ENCODE assay signal across 7 cellular contexts in genomic region chr2:37344453-37345361, GRCh38. TPM values are rescaled to one million over a fixed set of nuclear protein-coding genes. Genes with fewer than 3 reads are reported as not detected.
DNase-seq lines count a peak whose midpoint lies in the region; ATAC-seq and TF ChIP-seq lines count a peak whose summit lies in the region.

Gene QPCT (plus strand): TSS chr2:37344630. CDS start chr2:37344732, 102 bp downstream.

- peak within 1 kb of the TSS; percentile 67 for H3K4me3 Mint-ChIP-seq in activated CD8-positive, alpha-beta T cell treated with anti-CD3 and anti-CD28 coated beads for 36 hours
- no peak within 1 kb of the TSS for H3K4me3 Mint-ChIP-seq in mesothelial cell of epicardium

- H3K27me3 Mint-ChIP-seq in activated CD8-positive, alpha-beta T cell treated with anti-CD3 and anti-CD28 coated beads for 36 hours: peaks cover 33% of the 10 kb centered on the region
- H3K27me3 Mint-ChIP-seq in mesothelial cell of epicardium (ENCODE audit: low read depth): no peaks in the 10 kb centered on the region

- DNase-seq in MG63 (peak; percentile 53), mesothelial cell of epicardium (ENCODE audit: low spot score in 2 of 2, unreplicated experiment in 2 of 2) (no peak), Ammon's horn (ENCODE audit: low spot score) (no peak)
- DNase-seq in activated CD8-positive, alpha-beta T cell treated with anti-CD3 and anti-CD28 coated beads for 36 hours: peak; percentile 79
- DNase-seq in stimulated activated naive CD4-positive, alpha-beta T cell (lab: John Stamatoyannopoulos, UW): peak; percentile 6 to 65 (median 26)

- CTCF ChIA-PET in activated CD8-positive, alpha-beta T cell treated with anti-CD3 and anti-CD28 coated beads for 36 hours (lab: Charles Lee): interaction anchor here (1.4 kb wide), 1 partner anchor 42 kb away, joined by 3 read pairs; no protein-coding TSS in a partner anchor

- no peaks in the 10 kb centered on the region for H3K9me3 Mint-ChIP-seq in activated CD8-positive, alpha-beta T cell treated with anti-CD3 and anti-CD28 coated beads for 36 hours
- no peaks in the 10 kb centered on the region for H3K9me3 Mint-ChIP-seq in mesothelial cell of epicardium

- H3K36me3 Mint-ChIP-seq in activated CD8-positive, alpha-beta T cell treated with anti-CD3 and anti-CD28 coated beads for 36 hours (ENCODE audit: low read depth): no peaks in the 10 kb centered on the region
- no peaks in the 10 kb centered on the region for H3K36me3 Mint-ChIP-seq in mesothelial cell of epicardium

- H3K4me3 ChIP-seq in MG63: peak within 1 kb of the TSS; percentile 46
- peak within 1 kb of the TSS; percentile 50 for H3K4me3 ChIP-seq in endocrine pancreas (ENCODE audit: control insufficient read depth, insufficient read depth, low read length)

- H3K4me1 Mint-ChIP-seq in activated CD8-positive, alpha-beta T cell treated with anti-CD3 and anti-CD28 coated beads for 36 hours (ENCODE audit: low read depth): peaks cover 18% of the 10 kb centered on the region
- H3K4me1 Mint-ChIP-seq in mesothelial cell of epicardium: peaks cover 19% of the 10 kb centered on the region

- no peaks in the 10 kb centered on the region for H3K36me3 ChIP-seq in MG63
- H3K36me3 ChIP-seq in endocrine pancreas (ENCODE audit: control insufficient read depth, insufficient read depth, low read length): no peaks in the 10 kb centered on the region

- intact Hi-C loops in activated CD8-positive, alpha-beta T cell treated with anti-CD3 and anti-CD28 coated beads for 36 hours (cut with micrococcal nuclease): no loop called here

- no peak for TF ChIP-seq CTCF in activated CD8-positive, alpha-beta T cell treated with anti-CD3 and anti-CD28 coated beads for 36 hours (IDR thresholded peaks at IDR 0.05)
- TF ChIP-seq CTCF in mesothelial cell of epicardium (IDR thresholded peaks at IDR 0.05; ENCODE audit: unreplicated experiment): no peak

- H3K9ac ChIP-seq in endocrine pancreas (ENCODE audit: control insufficient read depth, insufficient read depth, low read length): peak within 1 kb of the TSS; percentile 91

- H3K27me3 ChIP-seq in MG63 (no peaks in the 10 kb centered on the region), endocrine pancreas (ENCODE audit: control insufficient read depth, insufficient read depth, low read length) (no peaks in the 10 kb centered on the region)

- peak; percentile 55 for ATAC-seq in GM18868 (IDR thresholded peaks at IDR 0.05; ENCODE audit: unreplicated experiment)
- ATAC-seq in activated CD8-positive, alpha-beta T cell treated with anti-CD3 and anti-CD28 coated beads for 36 hours: peak; percentile 92

- POLR2A ChIA-PET in activated CD8-positive, alpha-beta T cell treated with anti-CD3 and anti-CD28 coated beads for 36 hours (lab: Charles Lee): no interaction called here

- peaks cover 30% of the 10 kb centered on the region for H3K4me1 ChIP-seq in endocrine pancreas (ENCODE audit: control insufficient read depth, insufficient read depth, low read length)

- H3K9me3 ChIP-seq in MG63 (no peaks in the 10 kb centered on the region), endocrine pancreas (ENCODE audit: control insufficient read depth, low read length) (no peaks in the 10 kb centered on the region)

- H3K27ac Mint-ChIP-seq in activated CD8-positive, alpha-beta T cell treated with anti-CD3 and anti-CD28 coated beads for 36 hours: peak within 1 kb of the TSS; percentile 14
- peak within 1 kb of the TSS; percentile 11 for H3K27ac Mint-ChIP-seq in mesothelial cell of epicardium

RNA-seq across cellular contexts. Expression of gene QPCT, which starts in this region (rescaled TPM):
- 0.59 and 3.4 TPM in 2 replicates for total RNA-seq in MG63 (2014; rRNA removed; shearing (Covaris generic); ENCODE audit: low replicate concordance)
- under 1 TPM; 0.29 to 0.56 TPM for total RNA-seq in activated CD8-positive, alpha-beta T cell treated with anti-CD3 and anti-CD28 coated beads for 36 hours
- 0.16 to 0.45 TPM (median 0.36 TPM) in 3 replicates for total RNA-seq in mesothelial cell of epicardium

Comparison
In these comparisons a context has a peak if more than half of its experiments do, and no peak if none do; other contexts are left out.
1. Peak in DNase-seq and ATAC-seq in activated CD8-positive, alpha-beta T cell treated with anti-CD3 and anti-CD28 coated beads for 36 hours; RNA of the gene not detected or under 1 TPM.
2. DNase-seq: peak in MG63 (single experiment) and stimulated activated naive CD4-positive, alpha-beta T cell (6 of 6); none in mesothelial cell of epicardium (0 of 2) and Ammon's horn (single experiment).